ENCODE assay signal across 14 cellular contexts in the genomic region with DNA sequence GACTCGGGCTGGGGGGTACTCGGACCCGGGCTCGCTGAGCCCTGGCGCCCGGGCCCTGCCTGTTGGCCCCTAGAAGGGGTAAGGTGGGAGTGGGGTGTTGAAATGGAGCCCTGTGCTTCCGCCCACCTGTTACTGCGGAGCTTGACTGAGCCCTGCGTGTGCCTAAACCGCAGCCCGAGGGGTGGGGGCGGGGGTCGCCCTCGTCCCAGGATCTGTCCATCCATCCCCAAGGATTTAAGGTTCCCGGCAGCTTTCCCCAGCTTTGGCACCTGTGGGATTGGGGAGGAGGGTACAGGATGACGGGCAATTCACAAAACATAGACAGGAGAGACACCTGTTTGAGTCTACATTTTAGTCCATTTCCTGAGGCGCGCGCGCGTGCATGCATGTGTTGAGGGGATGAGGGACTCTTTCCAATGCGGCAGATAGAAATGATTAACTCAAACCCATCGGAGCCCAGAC. TPM values are rescaled to one million over a fixed set of nuclear protein-coding genes. Genes with fewer than 3 reads are reported as not detected.
DNase-seq lines count a peak whose midpoint lies in the region; ATAC-seq and TF ChIP-seq lines count a peak whose summit lies in the region.
"Had no signal": no experiment of that assay in that cellular context is flagged by ENCODE, and none has a peak within 500 bp of the region (broad histone marks: within the 10 kb centered on the region; RNA-seq: fewer than 3 reads in every experiment).

No MANE protein-coding gene starts in this region.

- TF ChIP-seq CTCF in GM23338 (conservative IDR thresholded peaks at IDR 0.05; ENCODE audit: low read depth in 2 of 2) (no peak), esophagus muscularis mucosa (IDR thresholded peaks at IDR 0.05) (no peak), lower lobe of right lung (IDR thresholded peaks at IDR 0.05) (no peak)

- H3K4me1 Mint-ChIP-seq in GM23338: peaks cover 40% of the 10 kb centered on the region
- H3K4me1 Mint-ChIP-seq: activated naive CD8-positive, alpha-beta T cell treated with anti-CD3 and anti-CD28 coated beads, Interleukin-2, amount 50 U/mL, for 24 hours had no signal

- ATAC-seq in GM23338 (no peak; the same call in 2 of the 3 replicates), GM18867 (IDR thresholded peaks at IDR 0.05; ENCODE audit: unreplicated experiment) (no peak), lower lobe of right lung (no peak), GM18498 (IDR thresholded peaks at IDR 0.05; ENCODE audit: unreplicated experiment) (no peak)
- ATAC-seq: activated naive CD8-positive, alpha-beta T cell treated with anti-CD3 and anti-CD28 coated beads, Interleukin-2, amount 50 U/mL, for 24 hours; gastroesophageal sphincter; psoas muscle had no signal

- WGBS in esophagus muscularis mucosa: 48% methylated on average over 12 of the region's 23 CpGs

- H3K4me1 ChIP-seq in GM23338 (ENCODE audit: insufficient read depth) (peaks cover 32% of the 10 kb centered on the region), esophagus muscularis mucosa (peaks cover 0 to 9% (median 6%) of the 10 kb centered on the region in 4 donors), neuron (ENCODE audit: insufficient read depth, low read length) (no peaks in the 10 kb centered on the region), lower lobe of right lung (no peaks in the 10 kb centered on the region)
- H3K4me1 ChIP-seq: psoas muscle, SJCRH30 had no signal

- H3F3A ChIP-seq in GM23338 (replicated peaks; ENCODE audit: low read depth): no peaks in the 10 kb centered on the region

- H3K27ac ChIP-seq in GM23338 (ENCODE audit: low read depth) (no peak overlapping the region), esophagus muscularis mucosa (replicated peaks in 1 of 4) (no peak overlapping the region), lower lobe of right lung (no peak overlapping the region)
- H3K27ac ChIP-seq: gastroesophageal sphincter, psoas muscle, SJCRH30 had no signal

- H2AFZ ChIP-seq in GM23338 (no peak overlapping the region), neuron (ENCODE audit: low read depth, low read length) (no peak overlapping the region)

- H3K79me2 ChIP-seq in GM23338 (replicated peaks; ENCODE audit: insufficient read depth): no peaks in the 10 kb centered on the region

- H3K27me3 ChIP-seq in GM23338 (ENCODE audit: insufficient read depth): peaks cover 20% of the 10 kb centered on the region
- H3K27me3 ChIP-seq in esophagus muscularis mucosa: peaks cover 0 to 38% (median 14%) of the 10 kb centered on the region in 4 donors
- peaks cover 31% of the 10 kb centered on the region for H3K27me3 ChIP-seq in neuron (ENCODE audit: insufficient read depth, low read length)
- peaks cover 29% of the 10 kb centered on the region for H3K27me3 ChIP-seq in lower lobe of right lung (ENCODE audit: low read depth)
- H3K27me3 ChIP-seq: SJCRH30 had no signal

- no peak for TF ChIP-seq POLR2A in esophagus muscularis mucosa (IDR thresholded peaks at IDR 0.05; ENCODE audit: low read depth)

- H3K4me3 ChIP-seq in GM23338 (peak overlapping the region; percentile 70), esophagus muscularis mucosa (peak overlapping the region in 1 of 4 donors; percentile 14), neuron (ENCODE audit: low read length) (peak overlapping the region; percentile 28), lower lobe of right lung (no peak overlapping the region)
- H3K4me3 ChIP-seq: psoas muscle, SJCRH30 had no signal

- peaks cover 12% of the 10 kb centered on the region for H3K27me3 Mint-ChIP-seq in GM23338 (ENCODE audit: insufficient read depth, low read depth, poor library complexity)

- peak overlapping the region; percentile 81 for H3K4me2 ChIP-seq in GM23338

- no peaks in the 10 kb centered on the region for H3K9me3 ChIP-seq in esophagus muscularis mucosa
- no peaks in the 10 kb centered on the region for H3K9me3 ChIP-seq in neuron (ENCODE audit: low read length)
- H3K9me3 ChIP-seq in lower lobe of right lung: no peaks in the 10 kb centered on the region
- H3K9me3 ChIP-seq: gastroesophageal sphincter, psoas muscle, SJCRH30 had no signal

- peaks cover 5% of the 10 kb centered on the region; the same call in 1 of the 3 replicates for H3K36me3 Mint-ChIP-seq in GM23338 (ENCODE audit: low read depth)
- H3K36me3 Mint-ChIP-seq: activated CD4-positive, alpha-beta memory T cell treated with anti-CD3 and anti-CD28 coated beads for 36 hours had no signal

- H3K9me2 ChIP-seq in GM23338 (ENCODE audit: insufficient read depth): no peaks in the 10 kb centered on the region

- DNase-seq in GM23338 (ENCODE audit: low spot score): peak; percentile 10
- DNase-seq in NCI-H1105 treated with DMSO at 0.1 percent for 48 hours (lab: John Stamatoyannopoulos, UW): peak; percentile 31
- peak; percentile 34 for DNase-seq in esophagus muscularis mucosa (ENCODE audit: extremely low spot score)
- DNase-seq in lower lobe of right lung: no peak
- DNase-seq: activated CD4-positive, alpha-beta memory T cell treated with anti-CD3 and anti-CD28 coated beads for 36 hours; activated naive CD8-positive, alpha-beta T cell treated with anti-CD3 and anti-CD28 coated beads, Interleukin-2, amount 50 U/mL, for 24 hours; activated T-cell treated with anti-CD3 and anti-CD28 coated beads, Interleukin-2, amount 50 U/mL, for 48 hours; DMS 273 treated with DMSO at 0.1 percent for 48 hours; psoas muscle had no signal

- H3K36me3 ChIP-seq in GM23338 (ENCODE audit: insufficient read depth): no peaks in the 10 kb centered on the region
- H3K36me3 ChIP-seq in esophagus muscularis mucosa: no peaks in the 10 kb centered on the region
- H3K36me3 ChIP-seq in neuron (ENCODE audit: insufficient read depth, low read length): no peaks in the 10 kb centered on the region
- H3K36me3 ChIP-seq in lower lobe of right lung: no peaks in the 10 kb centered on the region
- H3K36me3 ChIP-seq: gastroesophageal sphincter, SJCRH30 had no signal

- intact Hi-C loops in esophagus muscularis mucosa (cut with DNase I) (loop anchor here (5.0 kb wide), 1 partner anchor 1486 kb away; no protein-coding TSS in a partner anchor), lower lobe of right lung (cut with DNase I) (loop anchor here (10.0 kb wide), 1 partner anchor 884 kb away; no protein-coding TSS in a partner anchor)

- no peaks in the 10 kb centered on the region for H4K20me1 ChIP-seq in GM23338 (replicated peaks; ENCODE audit: insufficient read depth)

- no peak overlapping the region for H3K27ac Mint-ChIP-seq in GM23338
- H3K27ac Mint-ChIP-seq: activated CD4-positive, alpha-beta memory T cell treated with anti-CD3 and anti-CD28 coated beads for 36 hours; activated naive CD8-positive, alpha-beta T cell treated with anti-CD3 and anti-CD28 coated beads, Interleukin-2, amount 50 U/mL, for 24 hours had no signal

- peak overlapping the region; percentile 84 for H3K4me3 Mint-ChIP-seq in GM23338
- H3K4me3 Mint-ChIP-seq: activated CD4-positive, alpha-beta memory T cell treated with anti-CD3 and anti-CD28 coated beads for 36 hours; activated naive CD8-positive, alpha-beta T cell treated with anti-CD3 and anti-CD28 coated beads, Interleukin-2, amount 50 U/mL, for 24 hours had no signal

- H3K9me3 Mint-ChIP-seq in GM23338: no peaks in the 10 kb centered on the region; the same call in 2 of the 3 replicates
- H3K9me3 Mint-ChIP-seq: activated CD4-positive, alpha-beta memory T cell treated with anti-CD3 and anti-CD28 coated beads for 36 hours; activated naive CD8-positive, alpha-beta T cell treated with anti-CD3 and anti-CD28 coated beads, Interleukin-2, amount 50 U/mL, for 24 hours had no signal

- TF ChIP-seq EP300 in esophagus muscularis mucosa (IDR thresholded peaks at IDR 0.05): no peak

TF ChIP-seq in GM23338, 12 proteins besides CTCF, POLR2A, EP300 and RAD21 (continues in another document):
- TF ChIP-seq CREB1 (CRISPR knock-in tag; IDR thresholded peaks at IDR 0.05; ENCODE audit: low read depth): no peak
- TF ChIP-seq JUNB (IDR thresholded peaks at IDR 0.05; ENCODE audit: unreplicated experiment): no peak
- no peak for TF ChIP-seq EZH2 (IDR thresholded peaks at IDR 0.05; ENCODE audit: low read depth, unreplicated experiment)
- TF ChIP-seq POLR2AphosphoS5 (IDR thresholded peaks at IDR 0.05; ENCODE audit: low read depth): no peak
- TF ChIP-seq EZH2phosphoT487 (IDR thresholded peaks at IDR 0.05; ENCODE audit: unreplicated experiment): no peak
- TF ChIP-seq NANOG (IDR thresholded peaks at IDR 0.05; ENCODE audit: borderline replicate concordance): no peak
- TF ChIP-seq ZNF331 (CRISPR knock-in tag; IDR thresholded peaks at IDR 0.05; ENCODE audit: low read depth): no peak
- no peak for TF ChIP-seq ZNF114 (CRISPR knock-in tag; IDR thresholded peaks at IDR 0.05)

RNA-seq across cellular contexts. Expression of a gene that starts 0.8 kb away (rescaled TPM):
- 7.8 and 10.1 TPM in 2 replicates for total RNA-seq in GM23338 (2014; rRNA removed; shearing (Covaris generic))
- 2.1 and 2.2 TPM in 2 replicates for polyA plus RNA-seq in GM23338 (2016; fragmentation: Nextera tagmentation; extraction: Ambion mirVana)
- under 1 TPM in 1 of 4 donors, not detected in 3; 0.06 TPM for total RNA-seq in esophagus muscularis mucosa
- total RNA-seq in lower lobe of right lung: not detected
- total RNA-seq: activated CD4-positive, alpha-beta memory T cell treated with anti-CD3 and anti-CD28 coated beads for 36 hours; psoas muscle had no signal
- polyA plus RNA-seq: psoas muscle had no signal
